In genomic region chr16:4913130-4913773, GRCh38 we compare ENCODE assay signal across 32 cellular contexts. TPM values are rescaled to one million over a fixed set of nuclear protein-coding genes. Genes with fewer than 3 reads are reported as not detected.
DNase-seq lines count a peak whose midpoint lies in the region; ATAC-seq and TF ChIP-seq lines count a peak whose summit lies in the region.
"Had no signal": no experiment of that assay in that cellular context is flagged by ENCODE, and none has a peak within 500 bp of the region (broad histone marks: within the 10 kb centered on the region; RNA-seq: fewer than 3 reads in every experiment).

No MANE protein-coding gene starts in this region.

- H3K36me3 ChIP-seq in breast epithelium (no peaks in the 10 kb centered on the region), upper lobe of right lung (no peaks in the 10 kb centered on the region)

- no peaks in the 10 kb centered on the region for H3K9me3 ChIP-seq in breast epithelium
- no peaks in the 10 kb centered on the region for H3K9me3 ChIP-seq in upper lobe of right lung
- H3K9me3 ChIP-seq: SK-N-SH had no signal

- TF ChIP-seq CTCF in MCF 10A (IDR thresholded peaks at IDR 0.05; ENCODE audit: unreplicated experiment) (no peak), breast epithelium (IDR thresholded peaks at IDR 0.05) (no peak), WTC11 (IDR thresholded peaks at IDR 0.05) (no peak), mesothelial cell of epicardium (IDR thresholded peaks at IDR 0.05; ENCODE audit: unreplicated experiment) (no peak), upper lobe of right lung (IDR thresholded peaks at IDR 0.05) (no peak)

- peak overlapping the region; percentile 49 for H3K27ac Mint-ChIP-seq in MCF 10A (ENCODE audit: low read depth, unreplicated experiment)
- H3K27ac Mint-ChIP-seq in WTC11 = peak overlapping the region; percentile 72; the same call in 1 of the 2 replicates
- peak overlapping the region; percentile 26 for H3K27ac Mint-ChIP-seq in mesothelial cell of epicardium
- H3K27ac Mint-ChIP-seq in activated CD4-positive, alpha-beta memory T cell treated with anti-CD3 and anti-CD28 coated beads, Interleukin-2, amount 10 ng/mL, durations not matched to agents 7 days and 5 days = no peak overlapping the region
- H3K27ac Mint-ChIP-seq: activated naive CD8-positive, alpha-beta T cell treated with anti-CD3 and anti-CD28 coated beads, Interleukin-2, amount 50 U/mL, for 24 hours; effector memory CD8-positive, alpha-beta T cell had no signal

- CTCF ChIA-PET in MCF 10A (lab: Yijun Ruan, JAX) = interaction anchor here (0.7 to 2.3 kb wide), 3 partner anchors 18 to 43 kb away, joined by 4 to 9 read pairs (median 9); partner anchors contain the start of gene PPL
- CTCF ChIA-PET in WTC11 (lab: Charles Lee) = interaction anchor here (1.3 to 2.1 kb wide), 4 partner anchors 18 to 45 kb away, joined by 3 to 6 read pairs (median 4); partner anchors contain the start of gene SEC14L5
- CTCF ChIA-PET in activated CD4-positive, alpha-beta memory T cell treated with anti-CD3 and anti-CD28 coated beads, Interleukin-2, amount 10 ng/mL, durations not matched to agents 7 days and 5 days (lab: Charles Lee) = no interaction called here

- H3K27me3 Mint-ChIP-seq in MCF 10A (ENCODE audit: insufficient read depth, unreplicated experiment) (no peaks in the 10 kb centered on the region), WTC11 (ENCODE audit: low read depth) (no peaks in the 10 kb centered on the region), mesothelial cell of epicardium (ENCODE audit: low read depth) (no peaks in the 10 kb centered on the region)
- peaks cover 2% of the 10 kb centered on the region for H3K27me3 Mint-ChIP-seq in activated CD4-positive, alpha-beta memory T cell treated with anti-CD3 and anti-CD28 coated beads, Interleukin-2, amount 10 ng/mL, durations not matched to agents 7 days and 5 days

- H3K27me3 ChIP-seq in breast epithelium = no peaks in the 10 kb centered on the region
- H3K27me3 ChIP-seq in upper lobe of right lung = no peaks in the 10 kb centered on the region

- H3K4me3 Mint-ChIP-seq in MCF 10A (ENCODE audit: unreplicated experiment) (no peak overlapping the region), WTC11 (no peak overlapping the region), mesothelial cell of epicardium (no peak overlapping the region)
- no peak overlapping the region for H3K4me3 Mint-ChIP-seq in activated CD4-positive, alpha-beta memory T cell treated with anti-CD3 and anti-CD28 coated beads, Interleukin-2, amount 10 ng/mL, durations not matched to agents 7 days and 5 days
- H3K4me3 Mint-ChIP-seq: activated naive CD8-positive, alpha-beta T cell treated with anti-CD3 and anti-CD28 coated beads, Interleukin-2, amount 50 U/mL, for 24 hours; CD8-positive, alpha-beta memory T cell; effector memory CD8-positive, alpha-beta T cell; naive B cell had no signal

- H3K4me3 ChIP-seq in breast epithelium (no peak overlapping the region), upper lobe of right lung (no peak overlapping the region)
- H3K4me3 ChIP-seq: GM12878, skin epidermis had no signal

- H3K27ac ChIP-seq in breast epithelium (peak overlapping the region in 1 of 2 donors; percentile 19), upper lobe of right lung (no peak overlapping the region)
- H3K27ac ChIP-seq: HL-60 had no signal

- intact Hi-C loops in MCF 10A (cut with micrococcal nuclease) (no loop called here), breast epithelium (cut with DNase I; ENCODE audit: low total_unique reads) (no loop called here), upper lobe of right lung (cut with DNase I) (no loop called here)

- H3K36me3 Mint-ChIP-seq in MCF 10A (ENCODE audit: insufficient read depth, unreplicated experiment) (peaks cover 48% of the 10 kb centered on the region), WTC11 (no peaks in the 10 kb centered on the region), mesothelial cell of epicardium (no peaks in the 10 kb centered on the region)
- no peaks in the 10 kb centered on the region for H3K36me3 Mint-ChIP-seq in activated CD4-positive, alpha-beta memory T cell treated with anti-CD3 and anti-CD28 coated beads, Interleukin-2, amount 10 ng/mL, durations not matched to agents 7 days and 5 days (ENCODE audit: low read depth)
- H3K36me3 Mint-ChIP-seq: CD8-positive, alpha-beta memory T cell; naive B cell had no signal

- peaks cover 0 to 4% of the 10 kb centered on the region in 2 donors for H3K4me1 ChIP-seq in breast epithelium
- no peaks in the 10 kb centered on the region for H3K4me1 ChIP-seq in upper lobe of right lung

- BruUV-seq in MCF 10A (replicated peaks; lab: Mats Ljungman, UMichigan) = no TSS peak

- H3K4me1 Mint-ChIP-seq in MCF 10A (ENCODE audit: insufficient read depth, unreplicated experiment) (peaks cover 18% of the 10 kb centered on the region), WTC11 (peaks cover 4% of the 10 kb centered on the region), mesothelial cell of epicardium (peaks cover 10% of the 10 kb centered on the region)
- no peaks in the 10 kb centered on the region for H3K4me1 Mint-ChIP-seq in activated CD4-positive, alpha-beta memory T cell treated with anti-CD3 and anti-CD28 coated beads, Interleukin-2, amount 10 ng/mL, durations not matched to agents 7 days and 5 days
- H3K4me1 Mint-ChIP-seq: activated naive CD8-positive, alpha-beta T cell treated with anti-CD3 and anti-CD28 coated beads, Interleukin-2, amount 50 U/mL, for 24 hours; CD8-positive, alpha-beta memory T cell; naive B cell had no signal

- TF ChIP-seq POLR2A in breast epithelium (IDR thresholded peaks at IDR 0.05) = no peak

- ATAC-seq in WTC11 = no peak
- ATAC-seq in upper lobe of right lung = peak; percentile 47
- no peak for ATAC-seq in GM18868 (IDR thresholded peaks at IDR 0.05; ENCODE audit: unreplicated experiment)
- ATAC-seq: activated naive CD8-positive, alpha-beta T cell treated with anti-CD3 and anti-CD28 coated beads, Interleukin-2, amount 50 U/mL, for 24 hours; effector memory CD8-positive, alpha-beta T cell; GM12878; Right ventricle myocardium inferior had no signal

- POLR2A ChIA-PET in MCF 10A (lab: Yijun Ruan, JAX) (interaction anchor here (0.7 to 4.0 kb wide), 4 partner anchors 9 to 23 kb away, joined by 3 to 23 read pairs (median 4); partner anchors contain the start of gene PPL), WTC11 (lab: Charles Lee) (no interaction called here)
- POLR2A ChIA-PET in activated CD4-positive, alpha-beta memory T cell treated with anti-CD3 and anti-CD28 coated beads, Interleukin-2, amount 10 ng/mL, durations not matched to agents 7 days and 5 days (lab: Charles Lee) = no interaction called here

- DNase-seq in MCF 10A (ENCODE audit: unreplicated experiment) (no peak), breast epithelium (ENCODE audit: low spot score in 2 of 2) (no peak), WTC11 (ENCODE audit: low spot score) (no peak), mesothelial cell of epicardium (ENCODE audit: low spot score in 2 of 2, unreplicated experiment in 2 of 2) (no peak), upper lobe of right lung (no peak), DMS 273 treated with DMSO at 0.1 percent for 48 hours (lab: John Stamatoyannopoulos, UW) (no peak)
- no peak for DNase-seq in activated CD4-positive, alpha-beta memory T cell treated with anti-CD3 and anti-CD28 coated beads, Interleukin-2, amount 10 ng/mL, durations not matched to agents 7 days and 5 days
- DNase-seq: activated CD4-positive, alpha-beta T cell treated with anti-CD3 and anti-CD28 coated beads, Interleukin-2, amount 50 U/mL, for 4 hours; activated CD4-positive, CD25-positive, alpha-beta regulatory T cell; activated naive CD8-positive, alpha-beta T cell treated with anti-CD3 and anti-CD28 coated beads, Interleukin-2, amount 50 U/mL, for 24 hours; activated T-cell treated with anti-CD3 and anti-CD28 coated beads, Interleukin-2, amount 50 U/mL, for 48 hours; CD8-positive, alpha-beta memory T cell; central memory CD4-positive, alpha-beta T cell; effector memory CD8-positive, alpha-beta T cell; EL; foreskin fibroblast; H7; Karpas-422; MV-4-11; naive B cell; NCI-H1436 treated with DMSO at 0.1 percent for 48 hours; NCI-H2107; NCI-H510A; SK-N-SH; stimulated activated naive CD4-positive, alpha-beta T cell had no signal

- H3K9me3 Mint-ChIP-seq in MCF 10A (ENCODE audit: unreplicated experiment) (no peaks in the 10 kb centered on the region), WTC11 (no peaks in the 10 kb centered on the region), mesothelial cell of epicardium (no peaks in the 10 kb centered on the region)
- H3K9me3 Mint-ChIP-seq in activated CD4-positive, alpha-beta memory T cell treated with anti-CD3 and anti-CD28 coated beads, Interleukin-2, amount 10 ng/mL, durations not matched to agents 7 days and 5 days = no peaks in the 10 kb centered on the region
- H3K9me3 Mint-ChIP-seq: activated naive CD8-positive, alpha-beta T cell treated with anti-CD3 and anti-CD28 coated beads, Interleukin-2, amount 50 U/mL, for 24 hours; CD8-positive, alpha-beta memory T cell; effector memory CD8-positive, alpha-beta T cell; naive B cell had no signal

TF ChIP-seq in WTC11, 78 proteins besides CTCF, POLR2A, EP300 and RAD21 (continues in another document):
- TF ChIP-seq ZNF219 (CRISPR knock-in tag; IDR thresholded peaks at IDR 0.05; ENCODE audit: borderline replicate concordance) (no peak), RORB (CRISPR knock-in tag; IDR thresholded peaks at IDR 0.05) (no peak), ETV6 (CRISPR knock-in tag; IDR thresholded peaks at IDR 0.05) (no peak), ZBTB21 (CRISPR knock-in tag; IDR thresholded peaks at IDR 0.05; ENCODE audit: borderline replicate concordance) (no peak)

RNA-seq across cellular contexts. Expression of gene PPL, which starts 23.7 kb away (rescaled TPM):
- total RNA-seq in MCF 10A (2022) (49.1 and 50.1 TPM in 2 replicates), breast epithelium (100 to 1,000 TPM in 1 of 3 donors, 10 to 100 TPM in 2; 53.1 to 169 (median 97.5) TPM), WTC11 (2021) (28.5 to 29.6 TPM (median 28.7 TPM) in 3 replicates), mesothelial cell of epicardium (36.0 to 37.1 TPM (median 36.8 TPM) in 3 replicates), upper lobe of right lung (78.1 TPM)
- total RNA-seq in activated CD4-positive, alpha-beta memory T cell treated with anti-CD3 and anti-CD28 coated beads, Interleukin-2, amount 10 ng/mL, durations not matched to agents 7 days and 5 days = under 1 TPM in 1 of 2 experiments, not detected in 1; 0.08 TPM
- total RNA-seq: CD8-positive, alpha-beta memory T cell; T-helper 1 cell treated with Interleukin-12 subunit alpha and Interleukin-12 subunit beta and Interleukin-4 antibody, amounts not matched to agents 30 ng/mL and 1 ng/mL, for 36 hours had no signal

RNA-seq across cellular contexts. Expression of gene SEC14L5, which starts 44.9 kb away (rescaled TPM):
- total RNA-seq in MCF 10A (2022) = 0.22 TPM in 1 of 2 replicates, not detected in the other
- 1 to 10 TPM in 1 of 3 donors, under 1 TPM in 2; 0.33 to 1.3 (median 0.59) TPM for total RNA-seq in breast epithelium
- total RNA-seq in WTC11 (2021) = 2.1 to 2.4 TPM (median 2.3 TPM) in 3 replicates
- total RNA-seq in mesothelial cell of epicardium = 0.09 to 0.13 TPM in 2 of 3 replicates, not detected in the other
- 0.52 TPM for total RNA-seq in upper lobe of right lung
- total RNA-seq in activated CD4-positive, alpha-beta memory T cell treated with anti-CD3 and anti-CD28 coated beads, Interleukin-2, amount 10 ng/mL, durations not matched to agents 7 days and 5 days = under 1 TPM in 1 of 2 experiments, not detected in 1; 0.03 TPM
- total RNA-seq: CD8-positive, alpha-beta memory T cell; GM12878; osteocyte; T-helper 1 cell treated with Interleukin-12 subunit alpha and Interleukin-12 subunit beta and Interleukin-4 antibody, amounts not matched to agents 30 ng/mL and 1 ng/mL, for 36 hours had no signal

Comparison
In these comparisons a context has a peak if more than half of its experiments do, and no peak if none do; other contexts are left out.
1. RNA of gene PPL, which starts 23.7 kb away (total RNA-seq): 53.1 to 169 TPM in breast epithelium, 78.1 TPM in upper lobe of right lung (single experiment), 49.1 to 50.1 TPM in MCF 10A, 36.0 to 37.1 TPM in mesothelial cell of epicardium and 28.5 to 29.6 TPM in WTC11; 0.08 TPM in activated CD4-positive, alpha-beta memory T cell treated with anti-CD3 and anti-CD28 coated beads, Interleukin-2, amount 10 ng/mL, durations not matched to agents 7 days and 5 days; every median in the first group is over 10 times any median in the second.